ENCODE assay signal across 1 cellular context in the genomic region with DNA sequence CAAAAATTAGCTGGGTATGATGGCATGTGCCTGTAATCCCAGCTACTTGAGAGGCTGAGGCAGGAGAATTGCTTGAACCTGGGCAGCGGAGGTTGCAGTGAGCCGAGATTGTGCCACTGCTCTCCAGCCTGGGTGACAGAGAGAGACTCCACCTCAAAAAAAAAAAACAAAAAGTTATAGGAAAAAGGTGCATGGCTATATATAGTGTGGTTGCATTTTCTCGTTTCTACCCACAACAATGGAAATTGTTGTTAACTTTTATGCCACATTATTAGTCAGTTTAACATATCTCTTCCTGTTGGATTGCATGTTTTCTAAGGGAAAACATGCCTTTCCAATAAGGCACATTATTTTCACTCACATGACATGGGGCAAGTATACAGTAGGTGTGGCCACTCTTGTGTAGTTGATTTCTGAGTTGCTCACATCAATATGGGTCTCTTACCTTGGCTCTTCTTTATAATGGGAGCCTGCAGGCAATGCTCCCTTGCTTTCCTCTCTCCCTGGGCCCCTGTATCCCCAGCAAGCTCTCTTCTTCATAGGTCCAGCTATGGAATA.
TF ChIP-seq lines count a peak whose summit lies in the region.

No MANE protein-coding gene starts in this region.

TF ChIP-seq in SK-N-SH, 30 proteins besides CTCF, POLR2A, EP300 and RAD21:
- TF ChIP-seq NFIC (IDR thresholded peaks at IDR 0.05; ENCODE audit: borderline replicate concordance) (no peak), SMC3 (IDR thresholded peaks at IDR 0.05; ENCODE audit: low read depth, low read length) (no peak), RFX5 (IDR thresholded peaks at IDR 0.05; ENCODE audit: low read length) (no peak)
- TF ChIP-seq, protein P1, sequence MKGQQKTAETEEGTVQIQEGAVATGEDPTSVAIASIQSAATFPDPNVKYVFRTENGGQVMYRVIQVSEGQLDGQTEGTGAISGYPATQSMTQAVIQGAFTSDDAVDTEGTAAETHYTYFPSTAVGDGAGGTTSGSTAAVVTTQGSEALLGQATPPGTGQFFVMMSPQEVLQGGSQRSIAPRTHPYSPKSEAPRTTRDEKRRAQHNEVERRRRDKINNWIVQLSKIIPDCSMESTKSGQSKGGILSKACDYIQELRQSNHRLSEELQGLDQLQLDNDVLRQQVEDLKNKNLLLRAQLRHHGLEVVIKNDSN (IDR thresholded peaks at IDR 0.05; ENCODE audit: borderline replicate concordance, low read depth): no peak
